In genomic region chr4:82373816-82374740, GRCh38 we compare ENCODE assay signal across 1 cellular context.
TF ChIP-seq lines count a peak whose summit lies in the region.

TSS of gene HNRNPD (minus strand) at chr4:82373991. CDS start at chr4:82373678, 313 bp downstream.

TF ChIP-seq in GM12878, 131 proteins besides CTCF, POLR2A, EP300 and RAD21 (continued from another document and continues in another):
- no peak for TF ChIP-seq PBX3 (IDR thresholded peaks at IDR 0.05; ENCODE audit: insufficient replicate concordance, low read depth, low read length)
- no peak for TF ChIP-seq SIX5 (IDR thresholded peaks at IDR 0.05; ENCODE audit: low read depth, low read length, severe bottlenecking)
- TF ChIP-seq ZNF217 (IDR thresholded peaks at IDR 0.05) = peak; percentile 42; the same call in 1 of the 2 replicates
- TF ChIP-seq FOS (IDR thresholded peaks at IDR 0.05; ENCODE audit: borderline replicate concordance, extremely low read depth, insufficient read length) = no peak
- TF ChIP-seq HDGF (IDR thresholded peaks at IDR 0.05) = 0 out of 2 replicates have a peak, but pooled peaks have one; percentile 87
- peak; percentile 61; the same call in 1 of the 2 replicates for TF ChIP-seq TARDBP (IDR thresholded peaks at IDR 0.05; ENCODE audit: borderline replicate concordance)
- no peak for TF ChIP-seq CEBPZ (IDR thresholded peaks at IDR 0.05; ENCODE audit: low read depth, low read length)
- no peak for TF ChIP-seq KAT2A (conservative IDR thresholded peaks at IDR 0.05; ENCODE audit: control insufficient read depth, low read depth, low read length)
- TF ChIP-seq USF2 (IDR thresholded peaks at IDR 0.05; ENCODE audit: borderline replicate concordance, low read depth, low read length) = peak; percentile 92
- TF ChIP-seq RELA (IDR thresholded peaks at IDR 0.05; ENCODE audit: borderline replicate concordance, partially characterized antibody) = peak; percentile 69
- peak; percentile 91 for TF ChIP-seq ZBED1 (IDR thresholded peaks at IDR 0.05; ENCODE audit: borderline replicate concordance)
- TF ChIP-seq SIN3A (IDR thresholded peaks at IDR 0.05; ENCODE audit: low read depth, low read length) = peak; percentile 92
- TF ChIP-seq NFIC (IDR thresholded peaks at IDR 0.05; ENCODE audit: low read depth, low read length) = peak; percentile 56; the same call in 1 of the 2 replicates
- TF ChIP-seq IRF4 (IDR thresholded peaks at IDR 0.05; ENCODE audit: low read depth, low read length) = 0 out of 2 replicates have a peak, but pooled peaks have one; percentile 47
- no peak for TF ChIP-seq STAT1 (conservative IDR thresholded peaks at IDR 0.05)
- no peak for TF ChIP-seq MTA2 (IDR thresholded peaks at IDR 0.05; ENCODE audit: low read depth)
- TF ChIP-seq ZBTB40 (IDR thresholded peaks at IDR 0.05; ENCODE audit: borderline replicate concordance) = peak; percentile 87
- peak; percentile 99 for TF ChIP-seq ZNF384 (IDR thresholded peaks at IDR 0.05; ENCODE audit: borderline replicate concordance, low read depth, low read length)
- no peak for TF ChIP-seq ZBTB33 (IDR thresholded peaks at IDR 0.05)
- TF ChIP-seq CBX5 (IDR thresholded peaks at IDR 0.05; ENCODE audit: low read depth) = peak; percentile 22; the same call in 1 of the 2 replicates
- no peak for TF ChIP-seq IRF5 (IDR thresholded peaks at IDR 0.05; ENCODE audit: borderline replicate concordance)
- peak; percentile 50; the same call in 1 of the 2 replicates for TF ChIP-seq ZNF207 (IDR thresholded peaks at IDR 0.05; ENCODE audit: borderline replicate concordance)
- no peak; the same call in 1 of the 2 replicates for TF ChIP-seq IRF3 (IDR thresholded peaks at IDR 0.05)
- TF ChIP-seq BCL11A (IDR thresholded peaks at IDR 0.05; ENCODE audit: low read depth, low read length) = no peak
- no peak for TF ChIP-seq SMC3 (IDR thresholded peaks at IDR 0.05; ENCODE audit: borderline replicate concordance, low read length)
- peak; percentile 54; the same call in 1 of the 2 replicates for TF ChIP-seq PRDM15 (CRISPR knock-in tag; IDR thresholded peaks at IDR 0.05)
- TF ChIP-seq GABPA (IDR thresholded peaks at IDR 0.05; ENCODE audit: low read depth) = peak; percentile 89
- no peak for TF ChIP-seq BCL3 (IDR thresholded peaks at IDR 0.05; ENCODE audit: borderline replicate concordance, insufficient read depth, low read depth, low read length, poor library complexity, severe bottlenecking)
- peak; percentile 92 for TF ChIP-seq NBN (IDR thresholded peaks at IDR 0.05)
